Comparison of ENCODE assay signal across 7 cellular contexts in genomic region chr20:43804781-43805180, GRCh38.
"Had no signal": no experiment of that assay in that cellular context is flagged by ENCODE, and none has a peak within 500 bp of the region (broad histone marks: within the 10 kb centered on the region; RNA-seq: fewer than 3 reads in every experiment).

No MANE protein-coding gene starts in this region.

- DNase-seq: GDM1, GF-D8 had no signal

- FAIRE-seq: G401.6, GM12891, GM12892, GM18507, GM19239 had no signal
